11 cellular contexts compared by ENCODE assay signal in genomic region chr6:21738180-21739094, GRCh38.
DNase-seq lines count a peak whose midpoint lies in the region; TF ChIP-seq lines count a peak whose summit lies in the region.
"Had no signal": no experiment of that assay in that cellular context is flagged by ENCODE, and none has a peak within 500 bp of the region (broad histone marks: within the 10 kb centered on the region; RNA-seq: fewer than 3 reads in every experiment).

No MANE protein-coding gene starts in this region.

- no peak overlapping the region for H2AFZ ChIP-seq in smooth muscle cell (ENCODE audit: low read depth)

- no peak for TF ChIP-seq CTCF in smooth muscle cell (IDR thresholded peaks at IDR 0.05; ENCODE audit: borderline replicate concordance, insufficient read depth, poor library complexity, severe bottlenecking)
- no peak for TF ChIP-seq CTCF in transverse colon (IDR thresholded peaks at IDR 0.05)
- no peak for TF ChIP-seq CTCF in adrenal gland (IDR thresholded peaks at IDR 0.05)

- peaks cover 6% of the 10 kb centered on the region for H3K79me2 ChIP-seq in smooth muscle cell (ENCODE audit: low read depth)

- no peaks in the 10 kb centered on the region for H3K36me3 ChIP-seq in smooth muscle cell (ENCODE audit: low read depth)
- H3K36me3 ChIP-seq in transverse colon = no peaks in the 10 kb centered on the region
- H3K36me3 ChIP-seq in adrenal gland (replicated peaks in 1 of 2) = no peaks in the 10 kb centered on the region

- H3K4me3 ChIP-seq in smooth muscle cell (no peak overlapping the region), transverse colon (no peak overlapping the region), adrenal gland (no peak overlapping the region)
- H3K4me3 ChIP-seq: coronary artery had no signal

- no peak overlapping the region for H3K4me2 ChIP-seq in smooth muscle cell

- in situ Hi-C loops in transverse colon (cut with MboI; ENCODE audit: low pct_ligation_motif_present in 1 of 4, low pct_unique_long_range_greater_than_20kb in 1 of 4, low sequenced_read_pairs in 3 of 4) = no loop called here

- H3K27ac ChIP-seq in smooth muscle cell (ENCODE audit: low read depth) (peak overlapping the region; percentile 3), transverse colon (no peak overlapping the region), adrenal gland (no peak overlapping the region)
- H3K27ac ChIP-seq: coronary artery had no signal

- no peaks in the 10 kb centered on the region for H3F3A ChIP-seq in smooth muscle cell (ENCODE audit: low read depth)

- intact Hi-C loops in transverse colon (cut with DNase I; ENCODE audit: low total_unique reads) (no loop called here), adrenal gland (cut with DNase I) (no loop called here)

- H3K27me3 ChIP-seq in smooth muscle cell (ENCODE audit: low read depth) = no peaks in the 10 kb centered on the region
- no peaks in the 10 kb centered on the region for H3K27me3 ChIP-seq in transverse colon
- no peaks in the 10 kb centered on the region for H3K27me3 ChIP-seq in adrenal gland

- H3K9ac ChIP-seq in smooth muscle cell (ENCODE audit: low read depth) = no peak overlapping the region

- peaks cover 55% of the 10 kb centered on the region for H3K4me1 ChIP-seq in smooth muscle cell (ENCODE audit: low read depth)
- peaks cover 0 to 45% (median 19%) of the 10 kb centered on the region in 4 donors for H3K4me1 ChIP-seq in transverse colon
- H3K4me1 ChIP-seq in adrenal gland (replicated peaks in 1 of 2) = peaks cover 0 to 10% of the 10 kb centered on the region in 2 donors

- peaks cover 26% of the 10 kb centered on the region for H4K20me1 ChIP-seq in smooth muscle cell (ENCODE audit: low read depth)

- no peak for TF ChIP-seq POLR2A in transverse colon (IDR thresholded peaks at IDR 0.05)
- no peak for TF ChIP-seq POLR2A in adrenal gland (IDR thresholded peaks at IDR 0.05)

- no peak for TF ChIP-seq EP300 in transverse colon (IDR thresholded peaks at IDR 0.05; ENCODE audit: low read depth)

- no peaks in the 10 kb centered on the region for H3K9me3 ChIP-seq in smooth muscle cell (replicated peaks; ENCODE audit: low read depth)
- no peaks in the 10 kb centered on the region for H3K9me3 ChIP-seq in transverse colon
- H3K9me3 ChIP-seq in adrenal gland (replicated peaks in 1 of 3) = no peaks in the 10 kb centered on the region

- 44% methylated on average over 5 of the region's 5 CpGs for WGBS in smooth muscle cell (ENCODE audit: low lambda C conversion rate)
- 49 to 54% methylated on average over 3 to 5 of the region's 5 CpGs for WGBS in transverse colon (ENCODE audit: low coverage in 1 of 2), 2 donors
- 79 to 87% (median 81%) methylated on average over 5 of the region's 5 CpGs for WGBS in adrenal gland, 4 donors

- DNase-seq in NCI-H446 treated with DMSO at 0.1 percent for 48 hours (lab: John Stamatoyannopoulos, UW) (peak; percentile 7), NCI-H446 (lab: John Stamatoyannopoulos, UW) (no peak), NCI-H774 (lab: John Stamatoyannopoulos, UW) (peak; percentile 62), fibroblast of peridontal ligament (ENCODE audit: extremely low read depth) (peak; percentile 21), smooth muscle cell (lab: John Stamatoyannopoulos, UW; ENCODE audit: unreplicated experiment) (no peak), transverse colon (no peak), adrenal gland (no peak), T-helper 9 cell (no peak)
- DNase-seq: activated CD4-positive, alpha-beta T cell treated with anti-CD3 and anti-CD28 coated beads for 1 hour; head of caudate nucleus had no signal

Comparison
In these comparisons a context has a peak if more than half of its experiments do, and no peak if none do; other contexts are left out.
1. DNase-seq: peak in NCI-H446 treated with DMSO at 0.1 percent for 48 hours (single experiment), NCI-H774 (single experiment) and fibroblast of peridontal ligament (single experiment); none in NCI-H446 (0 of 2), smooth muscle cell (single experiment), transverse colon (single experiment), adrenal gland (0 of 7) and T-helper 9 cell (single experiment).